In the genomic region with DNA sequence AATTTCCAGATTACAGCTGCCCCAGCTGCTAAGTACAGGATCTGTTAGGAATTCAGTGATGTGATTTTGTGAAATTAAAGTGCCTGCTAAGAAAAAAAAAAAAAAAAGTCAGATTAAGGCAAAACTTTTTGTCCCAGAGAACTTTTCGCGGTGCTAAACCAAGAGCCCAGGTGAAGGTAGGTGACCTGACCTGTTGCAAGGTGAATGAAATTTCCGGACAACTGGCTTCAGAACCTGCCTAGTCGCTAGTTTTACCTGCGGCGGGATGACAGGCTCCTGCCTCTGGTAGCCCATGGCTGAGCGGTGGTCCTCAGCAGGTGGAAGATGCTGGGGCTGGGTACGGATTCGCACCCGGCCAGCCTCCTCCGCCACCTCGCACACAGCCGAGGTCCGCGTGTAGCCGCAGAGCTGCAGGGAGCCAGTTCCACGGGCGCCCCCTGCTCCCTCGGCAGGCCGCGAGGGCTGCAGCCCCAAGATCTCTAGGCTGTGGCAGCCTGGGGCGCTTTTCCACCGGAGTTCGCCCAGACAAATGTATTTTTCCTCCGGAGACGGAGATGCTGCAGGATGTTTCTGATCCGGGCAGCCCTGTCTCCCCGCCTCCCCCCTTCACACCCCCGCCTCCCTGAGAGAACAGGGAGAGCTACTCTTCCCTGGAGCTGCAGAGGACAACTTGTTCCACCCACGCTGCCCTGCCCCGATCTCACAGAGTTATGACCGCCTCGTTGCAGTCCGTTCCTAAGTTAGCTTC, we compare ENCODE assay signal across 10 cellular contexts. TPM values are rescaled to one million over a fixed set of nuclear protein-coding genes. Genes with fewer than 3 reads are reported as not detected.
DNase-seq lines count a peak whose midpoint lies in the region; ATAC-seq and TF ChIP-seq lines count a peak whose summit lies in the region.
"Had no signal": no experiment of that assay in that cellular context is flagged by ENCODE, and none has a peak within 500 bp of the region (broad histone marks: within the 10 kb centered on the region; RNA-seq: fewer than 3 reads in every experiment).

Gene SLC38A11 (minus strand): TSS at position 572 of the 748 bp plus-strand sequence. CDS start 278 bp downstream, at position 294.

- H3K4me1 Mint-ChIP-seq in activated CD4-positive, alpha-beta T cell treated with anti-CD3 and anti-CD28 coated beads for 36 hours: peaks cover 2% of the 10 kb centered on the region
- no peaks in the 10 kb centered on the region for H3K4me1 Mint-ChIP-seq in activated naive CD4-positive, alpha-beta T cell treated with anti-CD3 and anti-CD28 coated beads, Interleukin-2, amount 10 ng/mL, durations not matched to agents 7 days and 5 days

- CTCF ChIA-PET in activated CD4-positive, alpha-beta T cell treated with anti-CD3 and anti-CD28 coated beads for 36 hours (lab: Charles Lee): interaction anchor here (0.7 kb wide), 1 partner anchor 38 kb away, joined by 3 read pairs; no protein-coding TSS in a partner anchor
- CTCF ChIA-PET in activated naive CD4-positive, alpha-beta T cell treated with anti-CD3 and anti-CD28 coated beads, Interleukin-2, amount 10 ng/mL, durations not matched to agents 7 days and 5 days (lab: Charles Lee): interaction anchor here (0.7 kb wide), 1 partner anchor 572 kb away, joined by 3 read pairs; no protein-coding TSS in a partner anchor

- H3K27me3 ChIP-seq in adrenal gland: no peaks in the 10 kb centered on the region
- peaks cover 38% of the 10 kb centered on the region for H3K27me3 ChIP-seq in left ventricle myocardium inferior (ENCODE audit: low read depth)
- no peaks in the 10 kb centered on the region for H3K27me3 ChIP-seq in prostate gland (replicated peaks; ENCODE audit: insufficient read depth)

- no peak for TF ChIP-seq CTCF in adrenal gland (IDR thresholded peaks at IDR 0.05)
- TF ChIP-seq CTCF in left ventricle myocardium inferior (IDR thresholded peaks at IDR 0.05; ENCODE audit: borderline replicate concordance): peak; percentile 16
- TF ChIP-seq CTCF in prostate gland (IDR thresholded peaks at IDR 0.05): peak in 1 of 4 experiments; percentile 8

- no peak for TF ChIP-seq POLR2A in adrenal gland (IDR thresholded peaks at IDR 0.05)
- no peak for TF ChIP-seq POLR2A in prostate gland (IDR thresholded peaks at IDR 0.05)

- no peak within 1 kb of the TSS for H3K4me3 Mint-ChIP-seq in activated CD4-positive, alpha-beta T cell treated with anti-CD3 and anti-CD28 coated beads for 36 hours
- H3K4me3 Mint-ChIP-seq in activated naive CD4-positive, alpha-beta T cell treated with anti-CD3 and anti-CD28 coated beads, Interleukin-2, amount 10 ng/mL, durations not matched to agents 7 days and 5 days: no peak within 1 kb of the TSS
- H3K4me3 Mint-ChIP-seq: nephron had no signal

- no peak within 1 kb of the TSS for H3K27ac Mint-ChIP-seq in activated CD4-positive, alpha-beta T cell treated with anti-CD3 and anti-CD28 coated beads for 36 hours
- H3K27ac Mint-ChIP-seq in activated naive CD4-positive, alpha-beta T cell treated with anti-CD3 and anti-CD28 coated beads, Interleukin-2, amount 10 ng/mL, durations not matched to agents 7 days and 5 days: no peak within 1 kb of the TSS
- H3K27ac Mint-ChIP-seq: nephron had no signal

- peaks cover 13% of the 10 kb centered on the region for H3K27me3 Mint-ChIP-seq in activated CD4-positive, alpha-beta T cell treated with anti-CD3 and anti-CD28 coated beads for 36 hours
- H3K27me3 Mint-ChIP-seq in activated naive CD4-positive, alpha-beta T cell treated with anti-CD3 and anti-CD28 coated beads, Interleukin-2, amount 10 ng/mL, durations not matched to agents 7 days and 5 days: peaks cover 20% of the 10 kb centered on the region

- intact Hi-C loops in adrenal gland (cut with DNase I): no loop called here
- intact Hi-C loops in left ventricle myocardium inferior (cut with micrococcal nuclease): no loop called here
- intact Hi-C loops in prostate gland (cut with DNase I): no loop called here
- intact Hi-C loops in activated CD4-positive, alpha-beta T cell treated with anti-CD3 and anti-CD28 coated beads for 36 hours (cut with DNase I, micrococcal nuclease): no loop called here

- H3K36me3 ChIP-seq in adrenal gland (replicated peaks in 1 of 2) (no peaks in the 10 kb centered on the region), left ventricle myocardium inferior (no peaks in the 10 kb centered on the region), prostate gland (no peaks in the 10 kb centered on the region)

- peak; percentile 25 for DNase-seq in COLO829 (ENCODE audit: low spot score)
- peak in 6 of 7 donors; percentile 9 to 82 (median 26) for DNase-seq in adrenal gland
- DNase-seq in left ventricle myocardium inferior: peak; percentile 47
- peak; percentile 51 for DNase-seq in prostate gland (ENCODE audit: low spot score)
- DNase-seq in activated CD4-positive, alpha-beta T cell treated with anti-CD3 and anti-CD28 coated beads for 36 hours: no peak
- no peak for DNase-seq in OCI-M2 (lab: John Stamatoyannopoulos, UW; ENCODE audit: unreplicated experiment)
- no peak for DNase-seq in activated naive CD4-positive, alpha-beta T cell treated with anti-CD3 and anti-CD28 coated beads, Interleukin-2, amount 10 ng/mL, durations not matched to agents 7 days and 5 days

- H3K9me3 Mint-ChIP-seq in activated CD4-positive, alpha-beta T cell treated with anti-CD3 and anti-CD28 coated beads for 36 hours (ENCODE audit: low read depth): no peaks in the 10 kb centered on the region
- no peaks in the 10 kb centered on the region for H3K9me3 Mint-ChIP-seq in activated naive CD4-positive, alpha-beta T cell treated with anti-CD3 and anti-CD28 coated beads, Interleukin-2, amount 10 ng/mL, durations not matched to agents 7 days and 5 days
- H3K9me3 Mint-ChIP-seq: nephron had no signal

- ATAC-seq in activated CD4-positive, alpha-beta T cell treated with anti-CD3 and anti-CD28 coated beads for 36 hours: no peak
- no peak for ATAC-seq in HG02938 (IDR thresholded peaks at IDR 0.05; ENCODE audit: unreplicated experiment)

- H3K4me3 ChIP-seq in adrenal gland: peak within 1 kb of the TSS in 1 of 4 donors; percentile 42
- peak within 1 kb of the TSS; percentile 63 for H3K4me3 ChIP-seq in left ventricle myocardium inferior
- peak within 1 kb of the TSS; percentile 30 to 33 for H3K4me3 ChIP-seq in prostate gland

- no peaks in the 10 kb centered on the region for H3K36me3 Mint-ChIP-seq in activated CD4-positive, alpha-beta T cell treated with anti-CD3 and anti-CD28 coated beads for 36 hours (ENCODE audit: low read depth)
- no peaks in the 10 kb centered on the region for H3K36me3 Mint-ChIP-seq in activated naive CD4-positive, alpha-beta T cell treated with anti-CD3 and anti-CD28 coated beads, Interleukin-2, amount 10 ng/mL, durations not matched to agents 7 days and 5 days

- H3K4me1 ChIP-seq in adrenal gland (replicated peaks in 1 of 2): no peaks in the 10 kb centered on the region
- H3K4me1 ChIP-seq in left ventricle myocardium inferior: peaks cover 8% of the 10 kb centered on the region
- H3K4me1 ChIP-seq in prostate gland (replicated peaks): no peaks in the 10 kb centered on the region

- H3K27ac ChIP-seq in adrenal gland: no peak within 1 kb of the TSS
- H3K27ac ChIP-seq in left ventricle myocardium inferior (replicated peaks): peak within 1 kb of the TSS; percentile 30
- peak within 1 kb of the TSS; percentile 30 to 36 for H3K27ac ChIP-seq in prostate gland

- H3K9me3 ChIP-seq in adrenal gland (replicated peaks in 1 of 3) (no peaks in the 10 kb centered on the region), left ventricle myocardium inferior (replicated peaks) (no peaks in the 10 kb centered on the region), prostate gland (no peaks in the 10 kb centered on the region)

- POLR2A ChIA-PET in activated CD4-positive, alpha-beta T cell treated with anti-CD3 and anti-CD28 coated beads for 36 hours (lab: Charles Lee): no interaction called here

- WGBS in adrenal gland, 4 donors: 18 to 45% (median 22%) methylated on average over 15 to 34 of the region's 34 CpGs
- WGBS in prostate gland: 9% methylated on average over 25 of the region's 34 CpGs

RNA-seq across cellular contexts. Expression of gene SLC38A11, which starts in this region (rescaled TPM):
- total RNA-seq in adrenal gland: 10 to 100 TPM in 1 of 8 donors, 1 to 10 TPM in 1, under 1 TPM in 4, not detected in 2; 0.61 to 14.9 (median 0.82) TPM
- 10 to 100 TPM in 2 of 3 donors, 1 to 10 TPM in 1; 3.2 to 36.9 (median 14.6) TPM for polyA plus RNA-seq in adrenal gland
- 0.33 TPM for total RNA-seq in left ventricle myocardium inferior
- 1 to 10 TPM; 2.8 to 3.0 TPM for total RNA-seq in prostate gland
- not detected for total RNA-seq in activated CD4-positive, alpha-beta T cell treated with anti-CD3 and anti-CD28 coated beads for 36 hours
- total RNA-seq: Daoy had no signal

Comparison
In these comparisons a context has a peak if more than half of its experiments do, and no peak if none do; other contexts are left out.
1. Peak in DNase-seq, H3K4me3 ChIP-seq and H3K27ac ChIP-seq in left ventricle myocardium inferior; RNA of the gene not detected or under 1 TPM.
2. DNase-seq: peak in COLO829 (single experiment), adrenal gland (6 of 7) and prostate gland (single experiment); none in activated CD4-positive, alpha-beta T cell treated with anti-CD3 and anti-CD28 coated beads for 36 hours (single experiment), OCI-M2 (single experiment) and activated naive CD4-positive, alpha-beta T cell treated with anti-CD3 and anti-CD28 coated beads, Interleukin-2, amount 10 ng/mL, durations not matched to agents 7 days and 5 days (single experiment).
3. H3K27ac ChIP-seq: peak in prostate gland (2 of 2); none in adrenal gland (0 of 5).